ENCODE assay signal across 7 cellular contexts in the genomic region with DNA sequence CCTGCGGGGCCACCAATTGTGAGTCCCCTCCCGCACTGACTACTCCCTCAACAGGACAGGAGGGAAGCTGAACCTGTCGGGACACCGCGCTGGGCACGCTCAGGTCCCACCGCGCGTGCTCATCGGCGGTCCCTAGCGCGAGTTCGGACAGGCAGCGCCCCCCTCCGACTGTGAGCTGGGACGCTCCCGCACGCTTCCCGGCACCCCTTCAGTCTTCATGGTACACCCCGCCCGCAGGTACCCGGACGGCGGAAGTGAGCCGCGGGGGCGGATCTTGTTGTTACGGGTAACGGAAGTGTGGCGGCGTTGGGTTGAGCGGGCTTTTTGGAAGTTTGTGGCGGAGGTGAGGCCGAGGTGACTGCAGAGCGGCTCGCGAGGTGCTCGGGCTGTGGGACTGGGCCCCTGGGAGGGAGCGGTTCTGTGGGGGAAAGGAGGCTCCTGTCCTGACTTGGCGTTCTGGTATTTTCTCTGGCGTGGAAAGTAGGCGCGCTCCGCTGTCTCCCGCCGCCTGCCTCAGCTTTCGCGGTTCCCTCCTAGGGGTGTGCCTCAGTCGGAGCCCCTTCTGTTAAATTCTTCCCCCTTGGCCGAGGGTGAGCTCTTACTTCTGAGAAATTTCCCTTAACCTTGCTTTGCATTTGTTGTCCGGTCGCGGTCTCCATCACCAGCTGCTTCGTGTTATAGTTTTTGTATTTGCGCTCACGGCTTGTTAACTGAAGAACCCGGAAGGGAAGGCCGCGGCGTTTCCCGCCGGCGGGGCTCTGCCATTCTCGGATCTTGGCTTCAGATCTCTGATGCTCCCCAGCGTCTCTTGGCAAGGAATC. TPM values are rescaled to one million over a fixed set of nuclear protein-coding genes. Genes with fewer than 3 reads are reported as not detected.
DNase-seq lines count a peak whose midpoint lies in the region; ATAC-seq, FAIRE-seq and TF ChIP-seq lines count a peak whose summit lies in the region.

Gene FANCI, plus strand, starts transcription at position 289 of the 821 bp plus-strand sequence. CDS start 3,669 bp downstream, outside the sequence.

- peaks cover 11% of the 10 kb centered on the region for H3K4me1 ChIP-seq in astrocyte (ENCODE audit: insufficient read depth, low read length)

- DNase-seq in NCI-H187 treated with DMSO at 0.1 percent for 48 hours (lab: John Stamatoyannopoulos, UW), result peak; percentile 53
- peak; percentile 86 for DNase-seq in astrocyte (ENCODE audit: low read depth)
- DNase-seq in hepatic stellate cell (ENCODE audit: low spot score), result peak; percentile 91
- peak; percentile 83 for DNase-seq in renal cortical epithelial cell (ENCODE audit: low read depth)

- ATAC-seq in GM18502 (IDR thresholded peaks at IDR 0.05; ENCODE audit: poor library complexity, unreplicated experiment) (peak; percentile 96), HG02970 (IDR thresholded peaks at IDR 0.05; ENCODE audit: low FRiP score, unreplicated experiment) (peak; percentile 94)

- FAIRE-seq in astrocyte (lab: Jason Lieb, UNC), result no peak

- peak within 1 kb of the TSS; percentile 81 for H3K4me3 ChIP-seq in astrocyte (ENCODE audit: insufficient read depth, low read depth, low read length)

- H3K27me3 Mint-ChIP-seq in astrocyte (ENCODE audit: low read depth, unreplicated experiment), result peaks cover 5% of the 10 kb centered on the region

- peak within 1 kb of the TSS; percentile 80 for H3K9ac ChIP-seq in astrocyte (ENCODE audit: low read length)

- no peaks in the 10 kb centered on the region for H3K9me3 ChIP-seq in astrocyte (ENCODE audit: insufficient read depth, low read depth, low read length)

- peak within 1 kb of the TSS; percentile 95 for H3K4me3 Mint-ChIP-seq in astrocyte (ENCODE audit: unreplicated experiment)

- peak within 1 kb of the TSS; percentile 92 for H3K4me2 ChIP-seq in astrocyte (ENCODE audit: low read length)

- H3K79me2 ChIP-seq in astrocyte (ENCODE audit: insufficient read depth, low read length), result peaks cover 30% of the 10 kb centered on the region

- TF ChIP-seq CTCF in astrocyte (IDR thresholded peaks at IDR 0.05; ENCODE audit: insufficient read depth, low read depth, low read length), result peak; percentile 21

- H3K27ac ChIP-seq in astrocyte (ENCODE audit: low read depth, low read length), result peak within 1 kb of the TSS; percentile 44

- no peaks in the 10 kb centered on the region for H3K36me3 ChIP-seq in astrocyte (ENCODE audit: insufficient read depth, low read length)

- H3K27me3 ChIP-seq in astrocyte (ENCODE audit: insufficient read depth, low read length), result no peaks in the 10 kb centered on the region

- no peaks in the 10 kb centered on the region for H4K20me1 ChIP-seq in astrocyte (ENCODE audit: insufficient read depth, low read length)

- H3K27ac Mint-ChIP-seq in astrocyte (ENCODE audit: unreplicated experiment), result peak within 1 kb of the TSS; percentile 60

- peaks cover 3% of the 10 kb centered on the region for H3K4me1 Mint-ChIP-seq in astrocyte (ENCODE audit: low read depth, unreplicated experiment)

- no peaks in the 10 kb centered on the region for H3K36me3 Mint-ChIP-seq in astrocyte (ENCODE audit: low read depth, unreplicated experiment)

- H3K9me3 Mint-ChIP-seq in astrocyte (ENCODE audit: unreplicated experiment), result peaks cover 7% of the 10 kb centered on the region

- H2AFZ ChIP-seq in astrocyte (ENCODE audit: low read depth, low read length), result peak within 1 kb of the TSS; percentile 95

- intact Hi-C loops in T-helper 2 cell treated with Interferon-gamma antibody and Interleukin-4, amounts not matched to agents 100 ng/mL and 5 ng/mL, for 36 hours (cut with micrococcal nuclease), result loop anchor here (1.0 to 10.0 kb wide), 5 partner anchors 37 to 347 kb away; partner anchors contain the start of genes ABHD2, HAPLN3 and TICRR

RNA-seq across cellular contexts. Expression of gene FANCI, which starts in this region (rescaled TPM):
- 193 and 202 TPM in 2 replicates for total RNA-seq in T-helper 2 cell treated with Interferon-gamma antibody and Interleukin-4, amounts not matched to agents 100 ng/mL and 5 ng/mL, for 36 hours
- 7.8 and 10.6 TPM in 2 replicates for total RNA-seq in astrocyte
- 7.4 and 32.1 TPM in 2 replicates for total RNA-seq in renal cortical epithelial cell

Comparison
In these comparisons a context has a peak if more than half of its experiments do, and no peak if none do; other contexts are left out.
1. Peak in every context shown above with its lines: DNase-seq, ATAC-seq, H3K4me3 ChIP-seq and H3K27ac ChIP-seq.